Comparison of ENCODE assay signal across 8 cellular contexts in genomic region chr6:111873178-111874029, GRCh38. TPM values are rescaled to one million over a fixed set of nuclear protein-coding genes. Genes with fewer than 3 reads are reported as not detected.
DNase-seq lines count a peak whose midpoint lies in the region; ATAC-seq and TF ChIP-seq lines count a peak whose summit lies in the region.

TSS of gene FYN (minus strand) at chr6:111873452. CDS start at chr6:111720051, 153,401 bp downstream.

- peak; percentile 93 for DNase-seq in GM04504 (ENCODE audit: low read depth)
- peak; percentile 92 for DNase-seq in NCI-H1048 (lab: John Stamatoyannopoulos, UW)
- DNase-seq in SK-N-SH, result peak; percentile 99
- peak; percentile 100 for DNase-seq in activated naive CD4-positive, alpha-beta T cell treated with anti-CD3 and anti-CD28 coated beads, Interleukin-2, amount 50 U/mL, for 16 hours
- DNase-seq in globus pallidus (ENCODE audit: low spot score), result peak; percentile 97
- DNase-seq in occipital lobe (lab: John Stamatoyannopoulos, UW), result peak; percentile 98

- peak; percentile 27 for TF ChIP-seq RAD21 in SK-N-SH (IDR thresholded peaks at IDR 0.05; ENCODE audit: low read length)

- no peak for TF ChIP-seq EP300 in SK-N-SH (IDR thresholded peaks at IDR 0.05; ENCODE audit: borderline replicate concordance in 1 of 2, low read depth in 1 of 2, low read length in 1 of 2)

- WGBS in SK-N-SH (ENCODE audit: low lambda C conversion rate), result 1% methylated on average over 40 of the region's 75 CpGs

- H3K4me1 ChIP-seq in SK-N-SH (ENCODE audit: control insufficient read depth in 1 of 2, insufficient read depth in 2 of 2, low read depth in 1 of 2, low read length in 1 of 2), result peaks cover 0 to 15% of the 10 kb centered on the region in 2 experiments; a peak in 2 of 4 replicates

- H4K20me1 ChIP-seq in SK-N-SH (ENCODE audit: insufficient read depth), result no peaks in the 10 kb centered on the region; the same call in 1 of the 2 replicates

- H3K9ac ChIP-seq in SK-N-SH, result peak within 1 kb of the TSS; percentile 76

- no peaks in the 10 kb centered on the region for H3K9me3 ChIP-seq in SK-N-SH

- CTCF ChIA-PET in SK-N-SH (lab: Yijun Ruan, JAX), result interaction anchor here (0.6 to 1.5 kb wide), 14 partner anchors 12 to 511 kb away, joined by 3 to 5 read pairs (median 3); no protein-coding TSS in a partner anchor

- peak within 1 kb of the TSS; percentile 74 to 80 for H3K27ac ChIP-seq in SK-N-SH (ENCODE audit: low read depth in 2 of 2, low read length in 1 of 2)
- peak within 1 kb of the TSS; percentile 56 for H3K27ac ChIP-seq in temporal lobe (ENCODE audit: low read depth, low read length)

- TF ChIP-seq CTCF in SK-N-SH (IDR thresholded peaks at IDR 0.05), result peak; percentile 26; the same call in 1 of the 2 replicates

- peak within 1 kb of the TSS; percentile 93 to 96 for H3K4me3 ChIP-seq in SK-N-SH (ENCODE audit: low read depth in 2 of 2, low read length in 1 of 2)

- H3K4me2 ChIP-seq in SK-N-SH, result peak within 1 kb of the TSS; percentile 93

- no peaks in the 10 kb centered on the region for H3K36me3 ChIP-seq in SK-N-SH (replicated peaks in 1 of 2; ENCODE audit: control insufficient read depth in 1 of 2, insufficient read depth in 2 of 2, low read length in 1 of 2)

- ATAC-seq in HG02571 (IDR thresholded peaks at IDR 0.05; ENCODE audit: unreplicated experiment), result peak; percentile 98

- H2AFZ ChIP-seq in SK-N-SH (ENCODE audit: low read depth), result peak within 1 kb of the TSS; percentile 92

- H3K9me2 ChIP-seq in SK-N-SH, result no peaks in the 10 kb centered on the region

- POLR2A ChIA-PET in SK-N-SH (lab: Yijun Ruan, JAX), result interaction anchor here (0.6 kb wide), 2 partner anchors 112 to 135 kb away, joined by 3 read pairs; no protein-coding TSS in a partner anchor

- no peaks in the 10 kb centered on the region for H3F3A ChIP-seq in SK-N-SH (replicated peaks; ENCODE audit: insufficient read depth)

- no peaks in the 10 kb centered on the region for H3K27me3 ChIP-seq in SK-N-SH (ENCODE audit: insufficient read depth)

- H3K79me2 ChIP-seq in SK-N-SH (ENCODE audit: insufficient read depth), result peaks cover 37% of the 10 kb centered on the region

TF ChIP-seq in SK-N-SH, 30 proteins besides CTCF, POLR2A, EP300 and RAD21:
- 0 out of 2 replicates have a peak, but pooled peaks have one; percentile 24 for TF ChIP-seq NRF1 (IDR thresholded peaks at IDR 0.05; ENCODE audit: low read depth, low read length)
- TF ChIP-seq GABPA (IDR thresholded peaks at IDR 0.05; ENCODE audit: low read depth), result no peak
- TF ChIP-seq CHD2 (IDR thresholded peaks at IDR 0.05; ENCODE audit: low read length, partially characterized antibody), result peak; percentile 84
- peak; percentile 99 for TF ChIP-seq PBX3 (IDR thresholded peaks at IDR 0.05)
- no peak for TF ChIP-seq TEAD4 (IDR thresholded peaks at IDR 0.05; ENCODE audit: borderline replicate concordance, insufficient read depth)
- peak; percentile 56 for TF ChIP-seq TAF1 (IDR thresholded peaks at IDR 0.05; ENCODE audit: borderline replicate concordance, low read depth, low read length)
- TF ChIP-seq MAX (IDR thresholded peaks at IDR 0.05; ENCODE audit: low read depth), result 0 out of 2 replicates have a peak, but pooled peaks have one; percentile 33
- TF ChIP-seq MXI1 (IDR thresholded peaks at IDR 0.05; ENCODE audit: low read depth, low read length), result peak; percentile 80
- no peak for TF ChIP-seq TCF12 (IDR thresholded peaks at IDR 0.05)
- TF ChIP-seq SIN3A (IDR thresholded peaks at IDR 0.05; ENCODE audit: borderline replicate concordance, low read depth, low read length), result peak; percentile 87
- TF ChIP-seq, protein P1, sequence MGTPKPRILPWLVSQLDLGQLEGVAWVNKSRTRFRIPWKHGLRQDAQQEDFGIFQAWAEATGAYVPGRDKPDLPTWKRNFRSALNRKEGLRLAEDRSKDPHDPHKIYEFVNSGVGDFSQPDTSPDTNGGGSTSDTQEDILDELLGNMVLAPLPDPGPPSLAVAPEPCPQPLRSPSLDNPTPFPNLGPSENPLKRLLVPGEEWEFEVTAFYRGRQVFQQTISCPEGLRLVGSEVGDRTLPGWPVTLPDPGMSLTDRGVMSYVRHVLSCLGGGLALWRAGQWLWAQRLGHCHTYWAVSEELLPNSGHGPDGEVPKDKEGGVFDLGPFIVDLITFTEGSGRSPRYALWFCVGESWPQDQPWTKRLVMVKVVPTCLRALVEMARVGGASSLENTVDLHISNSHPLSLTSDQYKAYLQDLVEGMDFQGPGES (IDR thresholded peaks at IDR 0.05; ENCODE audit: low read depth, low read length), result peak; percentile 82
- TF ChIP-seq POLR2AphosphoS5 (IDR thresholded peaks at IDR 0.05; ENCODE audit: low read depth, low read length), result peak; percentile 56; the same call in 1 of the 2 replicates

RNA-seq across cellular contexts. Expression of gene FYN, which starts in this region (rescaled TPM):
- polyA plus RNA-seq in SK-N-SH (2012; rRNA removed), result 26.0 and 31.0 TPM in 2 replicates
- polyA plus RNA-seq in SK-N-SH (2012; cell fraction: cytosol; rRNA removed), result 25.4 and 25.9 TPM in 2 replicates
- polyA plus RNA-seq in SK-N-SH (2012; cell fraction: nucleus; rRNA removed), result 45.6 and 61.2 TPM in 2 replicates
- total RNA-seq in occipital lobe (246 TPM), temporal lobe (225 TPM)

Comparison
In these comparisons a context has a peak if more than half of its experiments do, and no peak if none do; other contexts are left out.
1. Peak in every context shown above with its lines: DNase-seq, ATAC-seq, H3K4me3 ChIP-seq and H3K27ac ChIP-seq.